In the genomic region with DNA sequence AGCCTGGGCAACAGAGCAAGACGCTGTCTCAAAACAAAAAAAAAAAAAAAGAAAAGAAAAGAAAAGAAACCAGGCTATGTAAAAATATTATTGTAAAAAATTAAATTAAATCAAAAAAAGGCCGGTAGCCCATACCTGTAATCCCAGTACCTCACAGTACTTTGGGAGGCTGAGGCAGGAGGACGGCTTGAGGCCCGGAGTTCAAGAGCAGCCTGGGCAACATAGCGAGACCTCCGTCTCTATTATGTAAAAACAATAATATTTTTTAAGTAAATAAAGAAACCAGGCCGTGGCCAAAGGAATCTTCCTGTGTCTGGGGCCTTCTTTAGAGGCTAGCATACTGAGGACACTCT, we compare ENCODE assay signal across 9 cellular contexts. TPM values are rescaled to one million over a fixed set of nuclear protein-coding genes. Genes with fewer than 3 reads are reported as not detected.
DNase-seq lines count a peak whose midpoint lies in the region; ATAC-seq and TF ChIP-seq lines count a peak whose summit lies in the region.
"Had no signal": no experiment of that assay in that cellular context is flagged by ENCODE, and none has a peak within 500 bp of the region (broad histone marks: within the 10 kb centered on the region; RNA-seq: fewer than 3 reads in every experiment).

No MANE protein-coding gene starts in this region.

- no peaks in the 10 kb centered on the region for H4K20me1 ChIP-seq in mammary epithelial cell (ENCODE audit: insufficient read depth, low read length)

- in situ Hi-C loops in mammary epithelial cell (cut with MboI; ENCODE audit: low sequenced_read_pairs in 2 of 2) = loop anchor here in 1 of 2 donors (10.0 kb wide), 1 partner anchor 346 kb away; the partner anchor contains the start of gene ZNF566

- H3K4me1 Mint-ChIP-seq in mesothelial cell of epicardium = peaks cover 16% of the 10 kb centered on the region

- H2AFZ ChIP-seq in mammary epithelial cell (ENCODE audit: low read depth, low read length) = peak overlapping the region; percentile 93

- no peaks in the 10 kb centered on the region for H3K27me3 Mint-ChIP-seq in mesothelial cell of epicardium (ENCODE audit: low read depth)

- peak overlapping the region; percentile 86 for H3K4me3 ChIP-seq in left ventricle myocardium inferior
- peak overlapping the region; percentile 77 to 87 (median 83) for H3K4me3 ChIP-seq in mammary epithelial cell (replicated peaks in 1 of 3; ENCODE audit: insufficient read depth in 1 of 3, low read depth in 2 of 3, low read length in 3 of 3)
- peak overlapping the region; percentile 76 for H3K4me3 ChIP-seq in urinary bladder (ENCODE audit: low read depth, low read length)

- no peak for ATAC-seq in Right ventricle myocardium inferior

- intact Hi-C loops in left ventricle myocardium inferior (cut with micrococcal nuclease) (no loop called here), Right ventricle myocardium inferior (cut with DNase I) (no loop called here), mammary epithelial cell (cut with micrococcal nuclease) (loop anchor here (1.0 kb wide), 2 partner anchors 11 to 31 kb away; no protein-coding TSS in a partner anchor)

- CTCF ChIA-PET in mammary epithelial cell (lab: Charles Lee; ENCODE audit: low non-redundant PET) = no interaction called here

- H3K9ac ChIP-seq in mammary epithelial cell (ENCODE audit: insufficient read depth, low read length) = peak overlapping the region; percentile 74

- no peak for TF ChIP-seq CTCF in left ventricle myocardium inferior (IDR thresholded peaks at IDR 0.05; ENCODE audit: borderline replicate concordance)
- TF ChIP-seq CTCF in mammary epithelial cell (conservative IDR thresholded peaks at IDR 0.05 in 1 of 2, IDR thresholded peaks at IDR 0.05 in 1 of 2; ENCODE audit: extremely low read depth in 1 of 2, insufficient read depth in 1 of 2, low read depth in 1 of 2, low read length in 2 of 2) = no peak
- no peak for TF ChIP-seq CTCF in mesothelial cell of epicardium (IDR thresholded peaks at IDR 0.05; ENCODE audit: unreplicated experiment)
- TF ChIP-seq CTCF in GM20000 (IDR thresholded peaks at IDR 0.05; ENCODE audit: extremely low read depth, missing control alignments) = no peak

- H3K4me2 ChIP-seq in mammary epithelial cell (ENCODE audit: insufficient read depth, low read depth, low read length) = peak overlapping the region; percentile 93

- no peaks in the 10 kb centered on the region for H3K9me3 Mint-ChIP-seq in mesothelial cell of epicardium

- H3K27me3 ChIP-seq in left ventricle myocardium inferior (ENCODE audit: low read depth) = no peaks in the 10 kb centered on the region
- no peaks in the 10 kb centered on the region for H3K27me3 ChIP-seq in mammary epithelial cell (ENCODE audit: insufficient read depth, low read length)

- H3K4me3 Mint-ChIP-seq in mesothelial cell of epicardium = peak overlapping the region; percentile 98

- H3K36me3 Mint-ChIP-seq in mesothelial cell of epicardium = peaks cover 18% of the 10 kb centered on the region

- DNase-seq in left ventricle myocardium inferior (no peak), Right ventricle myocardium inferior (ENCODE audit: missing footprints) (no peak), mammary epithelial cell (no peak), mesothelial cell of epicardium (ENCODE audit: low spot score in 2 of 2, unreplicated experiment in 2 of 2) (no peak), GM20000 (ENCODE audit: low spot score) (no peak), EL (no peak), NCI-H1417 (lab: John Stamatoyannopoulos, UW) (no peak)

- peak overlapping the region; percentile 98 for H3K27ac ChIP-seq in left ventricle myocardium inferior (replicated peaks)
- H3K27ac ChIP-seq in mammary epithelial cell (ENCODE audit: insufficient read depth, low read depth, low read length) = peak overlapping the region; percentile 98
- peak overlapping the region; percentile 99 for H3K27ac ChIP-seq in urinary bladder (ENCODE audit: low read depth)

- H3K36me3 ChIP-seq in left ventricle myocardium inferior = peaks cover 24% of the 10 kb centered on the region
- H3K36me3 ChIP-seq in mammary epithelial cell (ENCODE audit: insufficient read depth, low read length) = peaks cover 12% of the 10 kb centered on the region
- no peaks in the 10 kb centered on the region for H3K36me3 ChIP-seq in urinary bladder (ENCODE audit: insufficient read depth)

- no TSS peak for BruUV-seq in mammary epithelial cell (replicated peaks; lab: Mats Ljungman, UMichigan)

- H3K9me3 ChIP-seq in left ventricle myocardium inferior (replicated peaks) = no peaks in the 10 kb centered on the region
- H3K9me3 ChIP-seq in mammary epithelial cell (replicated peaks; ENCODE audit: insufficient read depth, low read length) = no peaks in the 10 kb centered on the region

- dilution Hi-C loops in mammary epithelial cell (cut with HindIII; ENCODE audit: low sequenced_read_pairs) = no loop called here

- WGBS in mammary epithelial cell (ENCODE audit: low coverage, missing lambda C conversion rate) = 71% methylated on average over 6 of the region's 7 CpGs
- WGBS in urinary bladder = 54% methylated on average over 7 of the region's 7 CpGs

- peaks cover 30% of the 10 kb centered on the region for H3K79me2 ChIP-seq in mammary epithelial cell (ENCODE audit: insufficient read depth, low read length)

- H3K27ac Mint-ChIP-seq in mesothelial cell of epicardium = peak overlapping the region; percentile 99

- peaks cover 43% of the 10 kb centered on the region for H3K4me1 ChIP-seq in left ventricle myocardium inferior
- peaks cover 34% of the 10 kb centered on the region for H3K4me1 ChIP-seq in mammary epithelial cell (ENCODE audit: insufficient read depth, low read length)
- H3K4me1 ChIP-seq in urinary bladder (ENCODE audit: insufficient read depth) = no peaks in the 10 kb centered on the region

RNA-seq across cellular contexts. Expression of gene CAPNS1, which starts 0.8 kb away (rescaled TPM):
- total RNA-seq in left ventricle myocardium inferior (767 TPM), Right ventricle myocardium inferior (854 TPM), mammary epithelial cell (1,000 to 10,000 TPM in 1 of 2 donors, 100 to 1,000 TPM in 1; 328 to 1,073 TPM), mesothelial cell of epicardium (425 to 453 TPM (median 451 TPM) in 3 replicates), urinary bladder (132 TPM)
- polyA plus RNA-seq in mammary epithelial cell (889 TPM), urinary bladder (665 TPM)
- 1,358 TPM for polyA minus RNA-seq in mammary epithelial cell

RNA-seq across cellular contexts. Expression of gene COX7A1, which starts 13.2 kb away (rescaled TPM):
- total RNA-seq in left ventricle myocardium inferior (2,839 TPM), Right ventricle myocardium inferior (3,337 TPM), mammary epithelial cell (1 to 10 TPM in 1 of 2 donors, not detected in 1; 1.0 TPM), mesothelial cell of epicardium (not detected in 3 replicates), urinary bladder (15.1 TPM)
- polyA plus RNA-seq in mammary epithelial cell (not detected), urinary bladder (92.0 TPM)
- polyA minus RNA-seq in mammary epithelial cell = not detected

RNA-seq across cellular contexts. Expression of gene TBCB, which starts 23.8 kb away (rescaled TPM):
- total RNA-seq in left ventricle myocardium inferior = 94.9 TPM
- 114 TPM for total RNA-seq in Right ventricle myocardium inferior
- 100 to 1,000 TPM; 139 to 149 TPM for total RNA-seq in mammary epithelial cell
- polyA plus RNA-seq in mammary epithelial cell = 177 TPM
- polyA minus RNA-seq in mammary epithelial cell = 155 TPM
- 112 to 116 TPM (median 115 TPM) in 3 replicates for total RNA-seq in mesothelial cell of epicardium
- 80.6 TPM for total RNA-seq in urinary bladder
- polyA plus RNA-seq in urinary bladder = 278 TPM

RNA-seq across cellular contexts. Expression of gene POLR2I, which starts 24.4 kb away (rescaled TPM):
- total RNA-seq in left ventricle myocardium inferior (130 TPM), Right ventricle myocardium inferior (145 TPM), mammary epithelial cell (10 to 100 TPM; 28.7 to 84.5 TPM), mesothelial cell of epicardium (51.8 to 60.9 TPM (median 59.5 TPM) in 3 replicates), urinary bladder (44.5 TPM)
- polyA plus RNA-seq in mammary epithelial cell (57.9 TPM), urinary bladder (78.9 TPM)
- polyA minus RNA-seq in mammary epithelial cell = 46.7 TPM

RNA-seq across cellular contexts. Expression of gene OVOL3, which starts 28.2 kb away (rescaled TPM):
- total RNA-seq in left ventricle myocardium inferior (not detected), Right ventricle myocardium inferior (not detected), mammary epithelial cell (not detected), mesothelial cell of epicardium (not detected in 3 replicates), urinary bladder (not detected)
- polyA plus RNA-seq in mammary epithelial cell (not detected), urinary bladder (not detected)
- not detected for polyA minus RNA-seq in mammary epithelial cell
- total RNA-seq: cerebellum had no signal

Comparison
In these comparisons a context has a peak if more than half of its experiments do, and no peak if none do; other contexts are left out.
1. RNA of gene COX7A1, which starts 13.2 kb away (total RNA-seq): 3,337 TPM in Right ventricle myocardium inferior (single experiment) and 2,839 TPM in left ventricle myocardium inferior (single experiment); 15.1 TPM in urinary bladder (single experiment), 1.0 TPM in mammary epithelial cell and not detected in mesothelial cell of epicardium; every median in the first group is over 100 times any median in the second.
2. Peak in every context shown above with its lines, with median percentiles within 50 percentile points of each other: H3K27ac ChIP-seq and H3K4me3 ChIP-seq.